Comparison of ENCODE assay signal across 7 cellular contexts in the genomic region with DNA sequence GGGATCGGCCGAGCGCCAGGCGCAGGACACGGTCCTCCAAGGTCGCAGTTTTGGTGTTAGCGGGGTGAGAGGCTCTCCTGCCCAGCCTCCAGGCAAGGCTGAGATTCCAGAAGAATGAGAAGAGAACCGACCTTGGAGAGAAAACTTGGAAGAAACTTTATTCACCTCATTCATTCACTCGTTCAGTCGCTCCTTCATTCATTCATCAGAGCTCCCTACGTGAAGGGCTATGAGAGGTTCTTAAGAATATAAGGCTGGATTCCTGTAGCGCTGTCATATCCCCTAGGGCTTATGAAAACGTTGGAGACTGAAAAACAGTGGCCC. TPM values are rescaled to one million over a fixed set of nuclear protein-coding genes. Genes with fewer than 3 reads are reported as not detected.
A peak's percentile ranks its signal among the peaks of the same experiment; 100 is the strongest.
DNase-seq lines count a peak whose midpoint lies in the region; ATAC-seq lines count a peak whose summit lies in the region.

No MANE protein-coding gene starts in this region.

- H3K27ac Mint-ChIP-seq in T-helper 17 cell, result no peak overlapping the region

- peaks cover 55% of the 10 kb centered on the region for H3K27me3 Mint-ChIP-seq in T-helper 17 cell

- peak overlapping the region; percentile 55 for H3K4me3 ChIP-seq in HAP-1
- H3K4me3 ChIP-seq in skin epidermis, result peak overlapping the region; percentile 62 to 93 (median 73)

- peaks cover 12% of the 10 kb centered on the region for H3K4me1 ChIP-seq in HAP-1

- no peak for ATAC-seq in T-helper 17 cell

- no peaks in the 10 kb centered on the region for H3K27me3 ChIP-seq in HAP-1 (ENCODE audit: low read depth)

- H3K9me3 ChIP-seq in HAP-1 (no peaks in the 10 kb centered on the region; the same call in 1 of the 2 replicates), T-helper 17 cell (ENCODE audit: control insufficient read depth, low read length, poor library complexity, severe bottlenecking) (no peaks in the 10 kb centered on the region)

- in situ Hi-C loops in HAP-1 (cut with MboI; ENCODE audit: low sequenced_read_pairs), result no loop called here

- no peaks in the 10 kb centered on the region for H3K36me3 ChIP-seq in HAP-1 (replicated peaks)

- peaks cover 15% of the 10 kb centered on the region for H3K4me1 Mint-ChIP-seq in T-helper 17 cell

- peak overlapping the region; percentile 97 for H3K4me3 Mint-ChIP-seq in T-helper 17 cell

- DNase-seq in HAP-1 (ENCODE audit: low spot score in 2 of 2) (no peak), T-helper 17 cell (no peak), foreskin melanocyte (peak; percentile 22), SKM-1 (lab: John Stamatoyannopoulos, UW; ENCODE audit: unreplicated experiment) (no peak), cortex of kidney (lab: John Stamatoyannopoulos, UW) (no peak), AG20443 (ENCODE audit: low spot score) (no peak)

- peak overlapping the region in 16 of 21 experiments; percentile 2 to 79 (median 58) for H3K27ac ChIP-seq in skin epidermis

- peaks cover 5% of the 10 kb centered on the region for H3K36me3 Mint-ChIP-seq in T-helper 17 cell (ENCODE audit: low read depth)

RNA-seq across cellular contexts. Expression of a gene that starts 1.0 kb away (rescaled TPM):
- total RNA-seq in T-helper 17 cell, result under 1 TPM; 0.42 to 0.99 TPM
